Comparison of ENCODE assay signal across 30 cellular contexts in the genomic region with DNA sequence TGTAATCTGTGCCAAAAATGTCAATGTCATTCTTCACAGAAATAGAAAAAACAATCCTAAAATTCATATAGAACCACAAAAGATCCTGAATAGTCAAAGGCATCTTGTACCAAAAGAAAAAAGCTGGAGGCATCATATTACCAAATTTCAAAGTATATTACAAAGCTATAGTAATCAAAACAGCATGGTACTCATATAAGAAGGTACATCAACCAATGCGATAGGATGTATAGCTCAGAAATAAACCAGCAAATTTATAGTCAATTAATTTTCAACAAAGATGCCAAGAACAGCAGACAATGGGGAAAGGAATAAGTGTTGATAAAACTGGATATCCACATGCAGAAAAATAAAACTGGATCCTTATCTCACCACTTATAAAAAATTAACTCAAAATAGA.
"Had no signal": no experiment of that assay in that cellular context is flagged by ENCODE, and none has a peak within 500 bp of the region (broad histone marks: within the 10 kb centered on the region; RNA-seq: fewer than 3 reads in every experiment).

No MANE protein-coding gene starts in this region.

- H3K27me3 ChIP-seq: ascending aorta, cardiac muscle cell had no signal

- ATAC-seq: activated CD4-positive, alpha-beta T cell treated with anti-CD3 and anti-CD28 coated beads for 36 hours; activated CD8-positive, alpha-beta memory T cell treated with anti-CD3 and anti-CD28 coated beads, Interleukin-2, amount 10 ng/mL, durations not matched to agents 7 days and 5 days; activated CD8-positive, alpha-beta T cell treated with anti-CD3 and anti-CD28 coated beads, Interleukin-2, amount 10 ng/mL, durations not matched to agents 7 days and 5 days; activated naive CD8-positive, alpha-beta T cell treated with anti-CD3 and anti-CD28 coated beads, Interleukin-2, amount 50 U/mL, for 24 hours had no signal

- H3K4me1 ChIP-seq: ascending aorta had no signal

- DNase-seq: activated B cell treated with CpG ODN at 0.5 μM for 24 hours; activated CD4-positive, alpha-beta memory T cell treated with anti-CD3 and anti-CD28 coated beads, Interleukin-2, amount 10 ng/mL, durations not matched to agents 7 days and 5 days; activated CD4-positive, alpha-beta T cell treated with anti-CD3 and anti-CD28 coated beads for 1 hour; activated CD4-positive, alpha-beta T cell treated with anti-CD3 and anti-CD28 coated beads for 36 hours; activated CD4-positive, alpha-beta T cell treated with anti-CD3 and anti-CD28 coated beads for 48 hours; activated CD4-positive, alpha-beta T cell treated with anti-CD3 and anti-CD28 coated beads, Interleukin-2, amount 10 ng/mL, durations not matched to agents 7 days and 5 days; activated CD4-positive, alpha-beta T cell treated with anti-CD3 and anti-CD28 coated beads, Interleukin-2, amount 50 U/mL, for 48 hours; activated CD8-positive, alpha-beta memory T cell treated with anti-CD3 and anti-CD28 coated beads for 24 hours; activated CD8-positive, alpha-beta memory T cell treated with anti-CD3 and anti-CD28 coated beads, Interleukin-2, amount 10 ng/mL, durations not matched to agents 7 days and 5 days; activated CD8-positive, alpha-beta memory T cell treated with anti-CD3 and anti-CD28 coated beads, Interleukin-2, amount 50 U/mL, for 48 hours; activated CD8-positive, alpha-beta T cell treated with anti-CD3 and anti-CD28 coated beads, Interleukin-2, amount 10 ng/mL, durations not matched to agents 7 days and 5 days; activated effector memory CD4-positive, alpha-beta T cell treated with Interleukin-2 at 50 U/mL for 16 hours; activated gamma-delta T cell; activated naive CD4-positive, alpha-beta T cell treated with anti-CD3 and anti-CD28 coated beads, Interleukin-2, amount 10 ng/mL, durations not matched to agents 7 days and 5 days; activated naive CD4-positive, alpha-beta T cell treated with Interleukin-2 at 50 U/mL for 16 hours; activated naive CD8-positive, alpha-beta T cell treated with anti-CD3 and anti-CD28 coated beads, Interleukin-2, amount 10 ng/mL, durations not matched to agents 7 days and 5 days; activated naive CD8-positive, alpha-beta T cell treated with anti-CD3 and anti-CD28 coated beads, Interleukin-2, amount 50 U/mL, for 24 hours; activated T-cell treated with anti-CD3 and anti-CD28 coated beads, Interleukin-2, amount 50 U/mL, for 24 hours; activated T-cell treated with anti-CD3 and anti-CD28 coated beads, Interleukin-2, amount 50 U/mL, for 48 hours; amygdala; anterior cingulate cortex; caudate nucleus; cerebellar nuclear complex; T-helper 2 cell; T-helper 9 cell had no signal

- FAIRE-seq: bronchial epithelial cell, TTC549 had no signal

- H3K36me3 ChIP-seq: ascending aorta, cardiac muscle cell had no signal

- H3K27ac ChIP-seq: ascending aorta, cardiac muscle cell, VCaP had no signal

- H3K4me3 ChIP-seq: ascending aorta, cardiac muscle cell had no signal
